In genomic region chr14:47154276-47154797, GRCh38 we compare ENCODE assay signal across 27 cellular contexts.
"Had no signal": no experiment of that assay in that cellular context is flagged by ENCODE, and none has a peak within 500 bp of the region (broad histone marks: within the 10 kb centered on the region; RNA-seq: fewer than 3 reads in every experiment).

No MANE protein-coding gene starts in this region.

- H3K27me3 ChIP-seq: neural progenitor cell, neutrophil, pancreas, right lobe of liver, spleen, stomach, thyroid gland, tibial nerve, upper lobe of left lung, uterus had no signal

- H3K4me3 ChIP-seq: neural progenitor cell, pancreas, prostate gland, right lobe of liver, skin epidermis, smooth muscle cell, spleen, stomach, thoracic aorta, thyroid gland, tibial nerve, upper lobe of left lung, uterus had no signal

- H3K36me3 ChIP-seq: neural progenitor cell, neutrophil, pancreas, prostate gland, right lobe of liver, spleen, stomach, thoracic aorta, thyroid gland, tibial nerve, upper lobe of left lung, uterus had no signal

- H3K9me3 ChIP-seq: neutrophil, pancreas, prostate gland, right lobe of liver, stomach, thoracic aorta, thyroid gland, tibial nerve, upper lobe of left lung, uterus had no signal

- H3K27ac ChIP-seq: neural progenitor cell, neutrophil, pancreas, prostate gland, right lobe of liver, skin epidermis, spleen, stomach, thoracic aorta, thyroid gland, tibial nerve, upper lobe of left lung, uterus had no signal

- ATAC-seq: naive thymus-derived CD4-positive, alpha-beta T cell; natural killer cell; pancreas; right cardiac atrium; right lobe of liver; stimulated activated naive B cell treated with anti-CD40 and anti-IgM and Interleukin-4, amounts not matched to agents 10 μg/mL and 1 μg/mL and 100 μg/mL, for 72 hours had no signal

- DNase-seq: naive thymus-derived CD4-positive, alpha-beta T cell; natural killer cell; nucleus accumbens; retina; right lobe of liver; spleen; stimulated activated CD4-positive, alpha-beta T cell treated with anti-CD3 and anti-CD28 coated beads, Interleukin-12 subunit alpha, Interleukin-12 subunit beta, amount 100 ng/mL, for 4 hours; stimulated activated CD4-positive, alpha-beta T cell treated with anti-CD3 and anti-CD28 coated beads, Interleukin-1b, Interleukin-23, amount 100 ng/mL, for 48 hours; stimulated activated CD4-positive, alpha-beta T cell treated with anti-CD3 and anti-CD28 coated beads, Interleukin-4, amount 100 ng/mL, for 1 hour; stimulated activated CD4-positive, alpha-beta T cell treated with anti-CD3 and anti-CD28 coated beads, Interleukin-4, amount 100 ng/mL, for 4 hours; stimulated activated CD8-positive, alpha-beta memory T cell treated with anti-CD3 and anti-CD28 coated beads, Interleukin-4, amount 100 ng/mL, for 48 hours; stimulated activated naive B cell treated with anti-CD40 and anti-IgM and Interleukin-4, amounts not matched to agents 10 μg/mL and 1 μg/mL and 100 μg/mL, for 72 hours; stimulated activated naive CD4-positive, alpha-beta T cell treated with Interleukin-2 at 50 U/mL for 16 hours; stomach; thyroid gland; trophoblast cell; uterus had no signal

- H3K4me1 ChIP-seq: neural progenitor cell, pancreas, prostate gland, right lobe of liver, spleen, stomach, thyroid gland, tibial nerve, upper lobe of left lung, uterus had no signal
